ENCODE assay signal across 11 cellular contexts in genomic region chr18:23617412-23618009, GRCh38. TPM values are rescaled to one million over a fixed set of nuclear protein-coding genes. Genes with fewer than 3 reads are reported as not detected.
DNase-seq lines count a peak whose midpoint lies in the region; ATAC-seq and TF ChIP-seq lines count a peak whose summit lies in the region.
"Had no signal": no experiment of that assay in that cellular context is flagged by ENCODE, and none has a peak within 500 bp of the region (broad histone marks: within the 10 kb centered on the region; RNA-seq: fewer than 3 reads in every experiment).

No MANE protein-coding gene starts in this region.

- no peaks in the 10 kb centered on the region for H3K27me3 ChIP-seq in right lobe of liver

- no peak overlapping the region for H3K4me3 ChIP-seq in right lobe of liver

- no peak for TF ChIP-seq CTCF in right lobe of liver (IDR thresholded peaks at IDR 0.05)

- peak; percentile 66 for ATAC-seq in GM18511 (IDR thresholded peaks at IDR 0.05; ENCODE audit: unreplicated experiment)
- peak; percentile 58 for ATAC-seq in GM21423 (IDR thresholded peaks at IDR 0.05; ENCODE audit: unreplicated experiment)
- peak; percentile 50 for ATAC-seq in HG03342 (IDR thresholded peaks at IDR 0.05; ENCODE audit: unreplicated experiment)
- peak; percentile 20 to 62 (median 42) for ATAC-seq in right lobe of liver
- ATAC-seq: activated CD8-positive, alpha-beta T cell treated with anti-CD3 and anti-CD28 coated beads for 36 hours had no signal

- H3K27ac ChIP-seq in right lobe of liver, result peak overlapping the region; percentile 44 to 78 (median 51)

- peaks cover 0 to 20% (median 4%) of the 10 kb centered on the region in 4 donors for H3K4me1 ChIP-seq in right lobe of liver

- H3K9me3 ChIP-seq in right lobe of liver, result no peaks in the 10 kb centered on the region

- 44% methylated on average over 4 of the region's 4 CpGs for WGBS in right lobe of liver (ENCODE audit: insufficient coverage, low coverage, low lambda C conversion rate, missing lambda C conversion rate)

- intact Hi-C loops in right lobe of liver (cut with DNase I), result no loop called here

- H3K36me3 ChIP-seq in right lobe of liver, result no peaks in the 10 kb centered on the region

- TF ChIP-seq POLR2A in right lobe of liver (IDR thresholded peaks at IDR 0.05), result no peak

- DNase-seq in right lobe of liver (no peak), NCI-H2227 treated with DMSO at 0.1 percent for 48 hours (lab: John Stamatoyannopoulos, UW) (no peak), C1 segment of cervical spinal cord (lab: John Stamatoyannopoulos, UW) (no peak), SW 1271 (lab: John Stamatoyannopoulos, UW) (no peak), NCI-H2196 treated with DMSO at 0.1 percent for 48 hours (lab: John Stamatoyannopoulos, UW; ENCODE audit: unreplicated experiment) (no peak)
- DNase-seq: activated CD8-positive, alpha-beta T cell treated with anti-CD3 and anti-CD28 coated beads for 36 hours; CD4-positive, alpha-beta memory T cell; NCI-H748 treated with DMSO at 0.1 percent for 48 hours had no signal

RNA-seq across cellular contexts. Expression of gene NPC1, which starts 31.2 kb away (rescaled TPM):
- total RNA-seq in right lobe of liver, result 10 to 100 TPM; 11.9 to 31.2 (median 20.0) TPM

RNA-seq across cellular contexts. Expression of gene ANKRD29, which starts 45.2 kb away (rescaled TPM):
- total RNA-seq in right lobe of liver, result 1 to 10 TPM in 4 of 6 experiments, under 1 TPM in 2; 0.39 to 4.8 (median 1.1) TPM
- total RNA-seq: activated CD8-positive, alpha-beta T cell treated with anti-CD3 and anti-CD28 coated beads for 36 hours; CD4-positive, alpha-beta memory T cell had no signal
